In the genomic region with DNA sequence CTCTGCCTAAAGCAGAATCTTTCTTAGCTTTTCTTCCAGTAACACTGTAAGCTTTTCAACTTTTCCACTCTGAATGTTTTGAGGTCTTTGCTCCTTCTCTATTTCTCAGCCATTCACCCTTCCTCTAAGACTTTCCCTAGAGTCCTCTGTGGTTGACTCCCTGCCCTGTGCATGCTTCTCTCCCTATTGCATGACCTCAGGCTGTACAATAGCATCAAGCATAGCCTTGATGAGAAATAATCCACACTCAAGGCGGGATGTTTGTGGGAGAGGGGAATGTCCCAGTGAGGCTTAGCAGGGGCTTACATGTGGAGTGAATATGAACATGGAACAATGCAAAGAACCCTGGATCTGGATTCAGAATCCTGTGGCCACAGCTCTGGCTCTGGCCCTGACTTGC, we compare ENCODE assay signal across 14 cellular contexts. TPM values are rescaled to one million over a fixed set of nuclear protein-coding genes. Genes with fewer than 3 reads are reported as not detected.
DNase-seq lines count a peak whose midpoint lies in the region; ATAC-seq lines count a peak whose summit lies in the region.
"Had no signal": no experiment of that assay in that cellular context is flagged by ENCODE, and none has a peak within 500 bp of the region (broad histone marks: within the 10 kb centered on the region; RNA-seq: fewer than 3 reads in every experiment).

No MANE protein-coding gene starts in this region.

- no peak for ATAC-seq in GM19035 (IDR thresholded peaks at IDR 0.05; ENCODE audit: unreplicated experiment)

- H3K4me3 ChIP-seq in mesenchymal stem cell (ENCODE audit: insufficient read depth in 1 of 2, low read depth in 1 of 2, low read length in 2 of 2) (no peak overlapping the region), skeletal muscle tissue (ENCODE audit: low read length in 3 of 3) (no peak overlapping the region), SJCRH30 (no peak overlapping the region)
- H3K4me3 ChIP-seq: BLaER1 treated with 17β-estradiol and CSF1 and Interleukin-3, amounts not matched to agents 10 nM and 100 nM had no signal

- DNase-seq in EH (ENCODE audit: low read depth) (peak; percentile 7), brain pericyte (ENCODE audit: low read depth, low spot score) (peak; percentile 58), mesenchymal stem cell (peak; percentile 83), NCI-H526 treated with DMSO at 0.1 percent for 48 hours (lab: John Stamatoyannopoulos, UW) (no peak), SJCRH30 (no peak)
- DNase-seq: CD8-positive, alpha-beta memory T cell; DMS79; H9; NCI-H187; OCI-M1 had no signal

- H3K79me1 ChIP-seq in mesenchymal stem cell (replicated peaks; ENCODE audit: low read length, poor library complexity, severe bottlenecking), result no peaks in the 10 kb centered on the region

- no peak overlapping the region for H3K4me2 ChIP-seq in mesenchymal stem cell (ENCODE audit: low read length, poor library complexity, severe bottlenecking)
- H3K4me2 ChIP-seq: BLaER1 treated with 17β-estradiol and CSF1 and Interleukin-3, amounts not matched to agents 10 nM and 100 nM had no signal

- H3K18ac ChIP-seq in mesenchymal stem cell (ENCODE audit: low read depth in 1 of 2, low read length in 2 of 2), result no peak overlapping the region

- H3K4ac ChIP-seq in mesenchymal stem cell (ENCODE audit: low read depth in 1 of 2, low read length in 2 of 2), result no peak overlapping the region

- no peak overlapping the region for H2AFZ ChIP-seq in mesenchymal stem cell (ENCODE audit: low read depth, low read length)

- H3K27ac ChIP-seq in mesenchymal stem cell (ENCODE audit: low read length, poor library complexity, severe bottlenecking), result no peak overlapping the region
- peak overlapping the region; percentile 34 for H3K27ac ChIP-seq in skeletal muscle tissue (ENCODE audit: low read depth, low read length)
- no peak overlapping the region for H3K27ac ChIP-seq in SJCRH30
- H3K27ac ChIP-seq: BLaER1 treated with 17β-estradiol and CSF1 and Interleukin-3, amounts not matched to agents 10 nM and 100 nM had no signal

- no peak overlapping the region for H3K23ac ChIP-seq in mesenchymal stem cell (ENCODE audit: low read length in 2 of 2)

- peak overlapping the region in 1 of 2 experiments; percentile 2 for H2BK12ac ChIP-seq in mesenchymal stem cell (ENCODE audit: low read length in 2 of 2)

- H3K9ac ChIP-seq in mesenchymal stem cell (ENCODE audit: low read length), result no peak overlapping the region
- H3K9ac ChIP-seq in skeletal muscle tissue (ENCODE audit: low read depth in 1 of 3, low read length in 3 of 3), result no peak overlapping the region
- H3K9ac ChIP-seq: BLaER1 treated with 17β-estradiol and CSF1 and Interleukin-3, amounts not matched to agents 10 nM and 100 nM had no signal

- H3K4me1 ChIP-seq in mesenchymal stem cell (ENCODE audit: control insufficient read depth, insufficient read depth, low read depth, low read length) (no peaks in the 10 kb centered on the region), skeletal muscle tissue (ENCODE audit: control insufficient read depth in 3 of 3, insufficient read depth in 3 of 3, low read length in 3 of 3) (peaks cover 9 to 12% (median 9%) of the 10 kb centered on the region in 3 donors), SJCRH30 (peaks cover 12% of the 10 kb centered on the region)
- H3K4me1 ChIP-seq: BLaER1 treated with 17β-estradiol and CSF1 and Interleukin-3, amounts not matched to agents 10 nM and 100 nM had no signal

- H3K27me3 ChIP-seq in mesenchymal stem cell (ENCODE audit: control insufficient read depth in 1 of 2, insufficient read depth in 1 of 2, low read length in 2 of 2) (peaks cover 20 to 22% of the 10 kb centered on the region in 2 experiments), skeletal muscle tissue (ENCODE audit: control insufficient read depth in 3 of 3, insufficient read depth in 3 of 3, low read length in 3 of 3) (no peaks in the 10 kb centered on the region), SJCRH30 (no peaks in the 10 kb centered on the region)
- H3K27me3 ChIP-seq: BLaER1 treated with 17β-estradiol and CSF1 and Interleukin-3, amounts not matched to agents 10 nM and 100 nM had no signal

- no peak overlapping the region for H2BK5ac ChIP-seq in mesenchymal stem cell (ENCODE audit: low read depth, low read length, poor library complexity, severe bottlenecking)

- H3K14ac ChIP-seq in mesenchymal stem cell (ENCODE audit: low read length in 2 of 2), result no peak overlapping the region

- no peak overlapping the region for H4K91ac ChIP-seq in mesenchymal stem cell (ENCODE audit: low read length)

- no peak overlapping the region for H2BK120ac ChIP-seq in mesenchymal stem cell (ENCODE audit: low read depth, low read length)

- WGBS in mesenchymal stem cell, result 50% methylated on average over 1 of the region's 1 CpG

- no peak overlapping the region for H4K8ac ChIP-seq in mesenchymal stem cell (ENCODE audit: low read length)

- no peaks in the 10 kb centered on the region for H3K36me3 ChIP-seq in mesenchymal stem cell (ENCODE audit: control insufficient read depth in 1 of 2, insufficient read depth in 2 of 2, low read depth in 1 of 2, low read length in 2 of 2)
- no peaks in the 10 kb centered on the region for H3K36me3 ChIP-seq in skeletal muscle tissue (ENCODE audit: control insufficient read depth in 3 of 3, insufficient read depth in 3 of 3, low read length in 3 of 3)
- H3K36me3 ChIP-seq in SJCRH30, result no peaks in the 10 kb centered on the region
- H3K36me3 ChIP-seq: BLaER1 treated with 17β-estradiol and CSF1 and Interleukin-3, amounts not matched to agents 10 nM and 100 nM had no signal

- H3K9me3 ChIP-seq in mesenchymal stem cell (ENCODE audit: control insufficient read depth, low read length) (peaks cover 2% of the 10 kb centered on the region), skeletal muscle tissue (ENCODE audit: control insufficient read depth in 3 of 3, low read length in 3 of 3) (no peaks in the 10 kb centered on the region), SJCRH30 (replicated peaks) (0 out of 2 replicates have a peak, but pooled peaks cover 2% of the 10 kb centered on the region)

- H2AK5ac ChIP-seq in mesenchymal stem cell (ENCODE audit: low read length, severe bottlenecking), result no peak overlapping the region

- H2BK15ac ChIP-seq in mesenchymal stem cell (ENCODE audit: low read depth, poor library complexity, severe bottlenecking), result no peak overlapping the region

RNA-seq across cellular contexts. Expression of a gene that starts 48.4 kb away (rescaled TPM):
- polyA plus RNA-seq in mesenchymal stem cell (2013, experiment 1 of 2), result 440 TPM
- 419 TPM for polyA plus RNA-seq in mesenchymal stem cell (2013, experiment 2 of 2)
- 260 TPM for total RNA-seq in skeletal muscle tissue
- 16.8 and 20.5 TPM in 2 replicates for total RNA-seq in SJCRH30 (2014; rRNA removed; shearing (Covaris generic))
- total RNA-seq: CD8-positive, alpha-beta memory T cell; MCF 10A had no signal
- polyA plus RNA-seq: CD8-positive, alpha-beta memory T cell had no signal

Comparison
In these comparisons a context has a peak if more than half of its experiments do, and no peak if none do; other contexts are left out.
1. DNase-seq: peak in EH (single experiment), brain pericyte (single experiment) and mesenchymal stem cell (single experiment); none in NCI-H526 treated with DMSO at 0.1 percent for 48 hours (single experiment) and SJCRH30 (0 of 2).
2. RNA of a gene that starts 48.4 kb away (total RNA-seq): 260 TPM in skeletal muscle tissue (single experiment); 16.8 to 20.5 TPM in SJCRH30; every median in the first group is over 10 times any median in the second.